Comparison of ENCODE assay signal across 9 cellular contexts in the genomic region with DNA sequence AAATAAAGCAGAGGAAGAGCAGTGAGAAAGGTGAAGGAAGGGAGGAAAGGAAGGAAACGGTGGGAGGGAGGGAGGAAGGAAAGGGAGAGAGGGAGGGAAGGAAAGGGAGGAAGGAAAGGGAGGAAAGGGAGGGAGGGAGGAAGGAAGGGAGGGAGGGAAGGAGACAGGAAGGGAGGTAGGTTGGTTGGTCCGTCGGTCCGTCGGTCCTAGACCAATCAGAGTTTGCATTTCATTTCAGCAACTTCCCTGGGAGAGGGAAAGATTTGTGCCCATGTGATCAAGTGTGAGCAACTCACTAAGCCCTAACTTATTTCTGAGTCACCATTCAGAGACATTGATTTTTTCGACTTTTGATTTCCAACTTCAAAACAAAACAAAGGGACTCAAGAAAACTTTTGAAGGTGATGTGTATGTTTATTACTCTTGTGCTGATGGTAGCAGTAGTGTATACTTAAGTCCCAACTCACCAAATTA. TPM values are rescaled to one million over a fixed set of nuclear protein-coding genes. Genes with fewer than 3 reads are reported as not detected.
DNase-seq lines count a peak whose midpoint lies in the region; ATAC-seq and TF ChIP-seq lines count a peak whose summit lies in the region.
"Had no signal": no experiment of that assay in that cellular context is flagged by ENCODE, and none has a peak within 500 bp of the region (broad histone marks: within the 10 kb centered on the region; RNA-seq: fewer than 3 reads in every experiment).

No MANE protein-coding gene starts in this region.

- H3K9me3 ChIP-seq in left ventricle myocardium inferior (replicated peaks) = no peaks in the 10 kb centered on the region
- no peaks in the 10 kb centered on the region for H3K9me3 ChIP-seq in subcutaneous abdominal adipose tissue (ENCODE audit: control insufficient read depth in 5 of 5, low read length in 5 of 5)

- H3K36me3 ChIP-seq in left ventricle myocardium inferior = peaks cover 28% of the 10 kb centered on the region
- H3K36me3 ChIP-seq in subcutaneous abdominal adipose tissue (ENCODE audit: control insufficient read depth in 5 of 5, insufficient read depth in 5 of 5, low read length in 5 of 5) = peaks cover 0 to 22% (median 14%) of the 10 kb centered on the region in 5 donors
- H3K36me3 ChIP-seq: neural progenitor cell had no signal

- peak overlapping the region; percentile 24 for H3K4me3 Mint-ChIP-seq in activated CD8-positive, alpha-beta memory T cell treated with anti-CD3 and anti-CD28 coated beads, Interleukin-2, amount 10 ng/mL, durations not matched to agents 7 days and 5 days
- peak overlapping the region; percentile 61 for H3K4me3 Mint-ChIP-seq in activated T-helper 1 cell treated with anti-CD3 and anti-CD28 coated beads, Interleukin-12 subunit alpha, Interleukin-12 subunit beta, Interleukin-2, Interleukin-4 antibody, amounts not matched to agents 30 ng/mL and 10 ng/mL and 1 ng/mL, durations not matched to agents 14 hours and 24 hours and 36 hours
- H3K4me3 Mint-ChIP-seq: neural progenitor cell had no signal

- H3K4me3 ChIP-seq in left ventricle myocardium inferior = no peak overlapping the region
- H3K4me3 ChIP-seq in subcutaneous abdominal adipose tissue (ENCODE audit: low read depth in 1 of 5, low read length in 5 of 5) = no peak overlapping the region
- H3K4me3 ChIP-seq: neural progenitor cell had no signal

- ATAC-seq in activated CD8-positive, alpha-beta memory T cell treated with anti-CD3 and anti-CD28 coated beads, Interleukin-2, amount 10 ng/mL, durations not matched to agents 7 days and 5 days = peak; percentile 73
- ATAC-seq in HG02938 (IDR thresholded peaks at IDR 0.05; ENCODE audit: unreplicated experiment) (no peak), HG03520 (IDR thresholded peaks at IDR 0.05; ENCODE audit: unreplicated experiment) (no peak)

- in situ Hi-C loops in GM13976 (cut with MboI; ENCODE audit: low sequenced_read_pairs, unreplicated experiment) = no loop called here

- H3K27ac Mint-ChIP-seq in activated CD8-positive, alpha-beta memory T cell treated with anti-CD3 and anti-CD28 coated beads, Interleukin-2, amount 10 ng/mL, durations not matched to agents 7 days and 5 days = peak overlapping the region; percentile 88
- peak overlapping the region; percentile 92 for H3K27ac Mint-ChIP-seq in activated T-helper 1 cell treated with anti-CD3 and anti-CD28 coated beads, Interleukin-12 subunit alpha, Interleukin-12 subunit beta, Interleukin-2, Interleukin-4 antibody, amounts not matched to agents 30 ng/mL and 10 ng/mL and 1 ng/mL, durations not matched to agents 14 hours and 24 hours and 36 hours

- H3K4me1 ChIP-seq in left ventricle myocardium inferior = peaks cover 21% of the 10 kb centered on the region
- H3K4me1 ChIP-seq in subcutaneous abdominal adipose tissue (ENCODE audit: control insufficient read depth in 5 of 5, insufficient read depth in 5 of 5, low read length in 5 of 5) = peaks cover 2 to 15% (median 14%) of the 10 kb centered on the region in 5 donors

- H3K27ac ChIP-seq in left ventricle myocardium inferior (replicated peaks) (peak overlapping the region; percentile 24), subcutaneous abdominal adipose tissue (ENCODE audit: low read depth, low read length) (peak overlapping the region; percentile 25)
- H3K27ac ChIP-seq: neural progenitor cell had no signal

- intact Hi-C loops in activated T-helper 1 cell treated with anti-CD3 and anti-CD28 coated beads, Interleukin-12 subunit alpha, Interleukin-12 subunit beta, Interleukin-2, Interleukin-4 antibody, amounts not matched to agents 30 ng/mL and 10 ng/mL and 1 ng/mL, durations not matched to agents 14 hours and 24 hours and 36 hours (cut with micrococcal nuclease) = no loop called here
- intact Hi-C loops in left ventricle myocardium inferior (cut with micrococcal nuclease) = loop anchor here (10.0 kb wide), 1 partner anchor 179 kb away; a partner anchor contains a TSS

- peaks cover 16% of the 10 kb centered on the region for H3K36me3 Mint-ChIP-seq in activated CD8-positive, alpha-beta memory T cell treated with anti-CD3 and anti-CD28 coated beads, Interleukin-2, amount 10 ng/mL, durations not matched to agents 7 days and 5 days
- peaks cover 30% of the 10 kb centered on the region for H3K36me3 Mint-ChIP-seq in activated T-helper 1 cell treated with anti-CD3 and anti-CD28 coated beads, Interleukin-12 subunit alpha, Interleukin-12 subunit beta, Interleukin-2, Interleukin-4 antibody, amounts not matched to agents 30 ng/mL and 10 ng/mL and 1 ng/mL, durations not matched to agents 14 hours and 24 hours and 36 hours (ENCODE audit: low read depth)

- no peak overlapping the region for H3K9ac ChIP-seq in subcutaneous abdominal adipose tissue (ENCODE audit: low read length in 5 of 5)
- H3K9ac ChIP-seq: neural progenitor cell had no signal

- H3K4me1 Mint-ChIP-seq in activated CD8-positive, alpha-beta memory T cell treated with anti-CD3 and anti-CD28 coated beads, Interleukin-2, amount 10 ng/mL, durations not matched to agents 7 days and 5 days = peaks cover 35% of the 10 kb centered on the region
- H3K4me1 Mint-ChIP-seq in activated T-helper 1 cell treated with anti-CD3 and anti-CD28 coated beads, Interleukin-12 subunit alpha, Interleukin-12 subunit beta, Interleukin-2, Interleukin-4 antibody, amounts not matched to agents 30 ng/mL and 10 ng/mL and 1 ng/mL, durations not matched to agents 14 hours and 24 hours and 36 hours (ENCODE audit: low read depth) = peaks cover 47% of the 10 kb centered on the region

- H3K9me3 Mint-ChIP-seq in activated CD8-positive, alpha-beta memory T cell treated with anti-CD3 and anti-CD28 coated beads, Interleukin-2, amount 10 ng/mL, durations not matched to agents 7 days and 5 days (ENCODE audit: low read depth) = no peaks in the 10 kb centered on the region
- no peaks in the 10 kb centered on the region for H3K9me3 Mint-ChIP-seq in activated T-helper 1 cell treated with anti-CD3 and anti-CD28 coated beads, Interleukin-12 subunit alpha, Interleukin-12 subunit beta, Interleukin-2, Interleukin-4 antibody, amounts not matched to agents 30 ng/mL and 10 ng/mL and 1 ng/mL, durations not matched to agents 14 hours and 24 hours and 36 hours
- H3K9me3 Mint-ChIP-seq: neural progenitor cell had no signal

- H3K27me3 Mint-ChIP-seq in activated CD8-positive, alpha-beta memory T cell treated with anti-CD3 and anti-CD28 coated beads, Interleukin-2, amount 10 ng/mL, durations not matched to agents 7 days and 5 days = no peaks in the 10 kb centered on the region
- no peaks in the 10 kb centered on the region for H3K27me3 Mint-ChIP-seq in activated T-helper 1 cell treated with anti-CD3 and anti-CD28 coated beads, Interleukin-12 subunit alpha, Interleukin-12 subunit beta, Interleukin-2, Interleukin-4 antibody, amounts not matched to agents 30 ng/mL and 10 ng/mL and 1 ng/mL, durations not matched to agents 14 hours and 24 hours and 36 hours (ENCODE audit: insufficient read depth)

- no peak for DNase-seq in activated CD8-positive, alpha-beta memory T cell treated with anti-CD3 and anti-CD28 coated beads, Interleukin-2, amount 10 ng/mL, durations not matched to agents 7 days and 5 days
- DNase-seq in activated CD8-positive, alpha-beta memory T cell treated with anti-CD3 and anti-CD28 coated beads for 24 hours = no peak
- DNase-seq in activated T-helper 1 cell treated with anti-CD3 and anti-CD28 coated beads, Interleukin-12 subunit alpha, Interleukin-12 subunit beta, Interleukin-2, Interleukin-4 antibody, amounts not matched to agents 30 ng/mL and 10 ng/mL and 1 ng/mL, durations not matched to agents 14 hours and 24 hours and 36 hours (ENCODE audit: low spot score) = no peak
- no peak for DNase-seq in left ventricle myocardium inferior
- no peak for DNase-seq in GM13976 (ENCODE audit: low spot score)

- H3K27me3 ChIP-seq in left ventricle myocardium inferior (ENCODE audit: low read depth) (no peaks in the 10 kb centered on the region), subcutaneous abdominal adipose tissue (ENCODE audit: control insufficient read depth in 5 of 5, insufficient read depth in 4 of 5, low read length in 5 of 5) (no peaks in the 10 kb centered on the region)
- H3K27me3 ChIP-seq: neural progenitor cell had no signal

- TF ChIP-seq CTCF in left ventricle myocardium inferior (IDR thresholded peaks at IDR 0.05; ENCODE audit: borderline replicate concordance) (no peak), GM13976 (IDR thresholded peaks at IDR 0.05; ENCODE audit: borderline replicate concordance, control extremely low read depth, extremely low read depth, insufficient read depth, missing control alignments) (no peak)

- CTCF ChIA-PET in activated CD8-positive, alpha-beta memory T cell treated with anti-CD3 and anti-CD28 coated beads, Interleukin-2, amount 10 ng/mL, durations not matched to agents 7 days and 5 days (lab: Charles Lee) = interaction anchor here (0.8 to 3.5 kb wide), 12 partner anchors 11 to 240 kb away, joined by 3 to 19 read pairs (median 6); a partner anchor contains a TSS

RNA-seq across cellular contexts. Expression of a gene that starts 18.8 kb away (rescaled TPM):
- total RNA-seq in activated CD8-positive, alpha-beta memory T cell treated with anti-CD3 and anti-CD28 coated beads, Interleukin-2, amount 10 ng/mL, durations not matched to agents 7 days and 5 days = 10 to 100 TPM; 35.5 to 47.8 TPM
- 54.4 and 55.5 TPM in 2 replicates for total RNA-seq in activated T-helper 1 cell treated with anti-CD3 and anti-CD28 coated beads, Interleukin-12 subunit alpha, Interleukin-12 subunit beta, Interleukin-2, Interleukin-4 antibody, amounts not matched to agents 30 ng/mL and 10 ng/mL and 1 ng/mL, durations not matched to agents 14 hours and 24 hours and 36 hours
- total RNA-seq in left ventricle myocardium inferior = 38.6 TPM

RNA-seq across cellular contexts. Expression of a gene that starts 43.7 kb away (rescaled TPM):
- 100 to 1,000 TPM in 1 of 2 experiments, 10 to 100 TPM in 1; 84.6 to 128 TPM for total RNA-seq in activated CD8-positive, alpha-beta memory T cell treated with anti-CD3 and anti-CD28 coated beads, Interleukin-2, amount 10 ng/mL, durations not matched to agents 7 days and 5 days
- total RNA-seq in activated T-helper 1 cell treated with anti-CD3 and anti-CD28 coated beads, Interleukin-12 subunit alpha, Interleukin-12 subunit beta, Interleukin-2, Interleukin-4 antibody, amounts not matched to agents 30 ng/mL and 10 ng/mL and 1 ng/mL, durations not matched to agents 14 hours and 24 hours and 36 hours = 41.7 and 42.0 TPM in 2 replicates
- total RNA-seq in left ventricle myocardium inferior = 4.1 TPM
